Comparison of ENCODE assay signal across 35 cellular contexts in genomic region chr4:126547352-126547751, GRCh38.
"Had no signal": no experiment of that assay in that cellular context is flagged by ENCODE, and none has a peak within 500 bp of the region (broad histone marks: within the 10 kb centered on the region; RNA-seq: fewer than 3 reads in every experiment).

No MANE protein-coding gene starts in this region.

- H3K4me3 ChIP-seq: MG63 had no signal

- H3K27me3 ChIP-seq: MG63 had no signal

- DNase-seq: Karpas-422, Kasumi-1, MG63, MM.1S, MV-4-11, NCI-H1048, NCI-H1092, NCI-H1092 treated with DMSO at 0.1 percent for 48 hours, NCI-H1105, NCI-H1105 treated with DMSO at 0.1 percent for 48 hours, NCI-H1417, NCI-H1417 treated with DMSO at 0.1 percent for 48 hours, NCI-H1436, NCI-H1436 treated with DMSO at 0.1 percent for 48 hours, NCI-H146, NCI-H1694, NCI-H1694 treated with DMSO at 0.1 percent for 48 hours, NCI-H187, NCI-H187 treated with DMSO at 0.1 percent for 48 hours, NCI-H1930, NCI-H2029, NCI-H2029 treated with DMSO at 0.1 percent for 48 hours, NCI-H2081, NCI-H2081 treated with DMSO at 0.1 percent for 48 hours, NCI-H2107, NCI-H2171, NCI-H2171 treated with DMSO at 0.1 percent for 48 hours, NCI-H2227 treated with DMSO at 0.1 percent for 48 hours, NCI-H226, NCI-H345, NCI-H446, NCI-H446 treated with DMSO at 0.1 percent for 48 hours, NCI-H510A, NCI-H510A treated with DMSO at 0.1 percent for 48 hours, NCI-H524 had no signal

- H3K36me3 ChIP-seq: MG63 had no signal

- H3K9me3 ChIP-seq: MG63 had no signal
